12 cellular contexts compared by ENCODE assay signal in genomic region chr7:100696123-100696521, GRCh38. TPM values are rescaled to one million over a fixed set of nuclear protein-coding genes. Genes with fewer than 3 reads are reported as not detected.
A peak's percentile ranks its signal among the peaks of the same experiment; 100 is the strongest.
DNase-seq lines count a peak whose midpoint lies in the region; ATAC-seq and TF ChIP-seq lines count a peak whose summit lies in the region.
"Had no signal": no experiment of that assay in that cellular context is flagged by ENCODE, and none has a peak within 500 bp of the region (broad histone marks: within the 10 kb centered on the region; RNA-seq: fewer than 3 reads in every experiment).

No MANE protein-coding gene starts in this region.

- peak overlapping the region; percentile 16 for H3K27ac Mint-ChIP-seq in stimulated activated naive CD8-positive, alpha-beta T cell treated with anti-CD3 and anti-CD28 coated beads, Interleukin-15, Interleukin-2, amounts not matched to agents 100 ng/mL and 50 ng/mL, for 24 hours
- peak overlapping the region in 1 of 2 donors; percentile 44 for H3K27ac Mint-ChIP-seq in stimulated activated naive CD8-positive, alpha-beta T cell treated with anti-CD3 and anti-CD28 coated beads, Interleukin-15, amount 100 ng/mL, for 72 hours
- H3K27ac Mint-ChIP-seq in endothelial cell (ENCODE audit: unreplicated experiment) = no peak overlapping the region
- H3K27ac Mint-ChIP-seq in HFFc6 = no peak overlapping the region

- DNase-seq in stimulated activated naive CD8-positive, alpha-beta T cell treated with anti-CD3 and anti-CD28 coated beads, Interleukin-15, amount 100 ng/mL, for 72 hours = no peak
- DNase-seq in endothelial cell (ENCODE audit: low spot score) (no peak), HFFc6 (no peak), HuH-7 (ENCODE audit: low spot score) (no peak)
- DNase-seq in activated effector memory CD4-positive, alpha-beta T cell treated with anti-CD3 and anti-CD28 coated beads, Interleukin-2, amount 50 U/mL, for 16 hours = no peak
- DNase-seq: activated T-cell treated with anti-CD3 and anti-CD28 coated beads, Interleukin-2, amount 50 U/mL, for 1 hour; dorsolateral prefrontal cortex; NCI-H2081; NK-92 treated with Interleukin-12 subunit alpha and Interleukin-12 subunit beta, amount 100 ng/mL, for 24 hours had no signal

- H3K36me3 Mint-ChIP-seq in stimulated activated naive CD8-positive, alpha-beta T cell treated with anti-CD3 and anti-CD28 coated beads, Interleukin-15, Interleukin-2, amounts not matched to agents 100 ng/mL and 50 ng/mL, for 24 hours (ENCODE audit: low read depth) = peaks cover 5% of the 10 kb centered on the region
- H3K36me3 Mint-ChIP-seq in endothelial cell (ENCODE audit: low read depth, unreplicated experiment) (peaks cover 11% of the 10 kb centered on the region), HFFc6 (ENCODE audit: low read depth) (peaks cover 4% of the 10 kb centered on the region; the same call in 1 of the 2 replicates)

- H3K4me3 Mint-ChIP-seq in stimulated activated naive CD8-positive, alpha-beta T cell treated with anti-CD3 and anti-CD28 coated beads, Interleukin-15, Interleukin-2, amounts not matched to agents 100 ng/mL and 50 ng/mL, for 24 hours = peak overlapping the region; percentile 45
- H3K4me3 Mint-ChIP-seq in stimulated activated naive CD8-positive, alpha-beta T cell treated with anti-CD3 and anti-CD28 coated beads, Interleukin-15, amount 100 ng/mL, for 72 hours = peak overlapping the region in 1 of 2 donors; percentile 59
- H3K4me3 Mint-ChIP-seq in endothelial cell (ENCODE audit: unreplicated experiment) (peak overlapping the region; percentile 70), HFFc6 (no peak overlapping the region)

- ATAC-seq in stimulated activated naive CD8-positive, alpha-beta T cell treated with anti-CD3 and anti-CD28 coated beads, Interleukin-15, amount 100 ng/mL, for 72 hours = no peak

- H3K4me1 Mint-ChIP-seq in stimulated activated naive CD8-positive, alpha-beta T cell treated with anti-CD3 and anti-CD28 coated beads, Interleukin-15, Interleukin-2, amounts not matched to agents 100 ng/mL and 50 ng/mL, for 24 hours (ENCODE audit: low read depth) = peaks cover 32% of the 10 kb centered on the region
- peaks cover 38% of the 10 kb centered on the region for H3K4me1 Mint-ChIP-seq in stimulated activated naive CD8-positive, alpha-beta T cell treated with anti-CD3 and anti-CD28 coated beads, Interleukin-15, amount 100 ng/mL, for 72 hours
- H3K4me1 Mint-ChIP-seq in endothelial cell (ENCODE audit: unreplicated experiment) (peaks cover 24% of the 10 kb centered on the region), HFFc6 (ENCODE audit: low read depth) (peaks cover 20% of the 10 kb centered on the region)

- H3K9me3 Mint-ChIP-seq in stimulated activated naive CD8-positive, alpha-beta T cell treated with anti-CD3 and anti-CD28 coated beads, Interleukin-15, Interleukin-2, amounts not matched to agents 100 ng/mL and 50 ng/mL, for 24 hours = no peaks in the 10 kb centered on the region
- H3K9me3 Mint-ChIP-seq in stimulated activated naive CD8-positive, alpha-beta T cell treated with anti-CD3 and anti-CD28 coated beads, Interleukin-15, amount 100 ng/mL, for 72 hours = no peaks in the 10 kb centered on the region
- no peaks in the 10 kb centered on the region for H3K9me3 Mint-ChIP-seq in endothelial cell (ENCODE audit: unreplicated experiment)
- H3K9me3 Mint-ChIP-seq in HFFc6 = no peaks in the 10 kb centered on the region

- peaks cover 4% of the 10 kb centered on the region for H3K27me3 Mint-ChIP-seq in stimulated activated naive CD8-positive, alpha-beta T cell treated with anti-CD3 and anti-CD28 coated beads, Interleukin-15, Interleukin-2, amounts not matched to agents 100 ng/mL and 50 ng/mL, for 24 hours
- H3K27me3 Mint-ChIP-seq in stimulated activated naive CD8-positive, alpha-beta T cell treated with anti-CD3 and anti-CD28 coated beads, Interleukin-15, amount 100 ng/mL, for 72 hours = peaks cover 7% of the 10 kb centered on the region
- H3K27me3 Mint-ChIP-seq in endothelial cell (ENCODE audit: unreplicated experiment) = peaks cover 12% of the 10 kb centered on the region
- H3K27me3 Mint-ChIP-seq in HFFc6 (ENCODE audit: insufficient read depth) = peaks cover 3% of the 10 kb centered on the region; the same call in 1 of the 2 replicates

- no peak for TF ChIP-seq CTCF in endothelial cell (IDR thresholded peaks at IDR 0.05; ENCODE audit: unreplicated experiment)
- TF ChIP-seq CTCF in HFFc6 (IDR thresholded peaks at IDR 0.05) = no peak

RNA-seq across cellular contexts. Expression of gene GIGYF1, which starts 2.1 kb away (rescaled TPM):
- total RNA-seq in endothelial cell (ENCODE audit: unreplicated experiment) = 70.6 TPM
- 10 to 100 TPM; 17.7 to 21.8 (median 19.2) TPM for total RNA-seq in HFFc6 (2021; fragmentation: NEBNext Ultra II Directional; extraction: Animal tissue kit (Norgen Biotek cat#: 25700))

RNA-seq across cellular contexts. Expression of gene POP7, which starts 9.8 kb away (rescaled TPM):
- total RNA-seq in endothelial cell (ENCODE audit: unreplicated experiment) = 30.6 TPM
- 10 to 100 TPM; 30.2 to 42.2 (median 34.4) TPM for total RNA-seq in HFFc6 (2021; fragmentation: NEBNext Ultra II Directional; extraction: Animal tissue kit (Norgen Biotek cat#: 25700))

RNA-seq across cellular contexts. Expression of gene GNB2, which starts 22.6 kb away (rescaled TPM):
- 336 TPM for total RNA-seq in endothelial cell (ENCODE audit: unreplicated experiment)
- 100 to 1,000 TPM; 301 to 369 (median 322) TPM for total RNA-seq in HFFc6 (2021; fragmentation: NEBNext Ultra II Directional; extraction: Animal tissue kit (Norgen Biotek cat#: 25700))

RNA-seq across cellular contexts. Expression of gene EPO, which starts 24.1 kb away (rescaled TPM):
- total RNA-seq in endothelial cell (ENCODE audit: unreplicated experiment) = 0.33 TPM
- not detected for total RNA-seq in HFFc6 (2021; fragmentation: NEBNext Ultra II Directional; extraction: Animal tissue kit (Norgen Biotek cat#: 25700))
- total RNA-seq: SJSA1 had no signal

RNA-seq across cellular contexts. Expression of gene ZAN, which starts 37.3 kb away (rescaled TPM):
- 0.05 TPM for total RNA-seq in endothelial cell (ENCODE audit: unreplicated experiment)
- total RNA-seq in HFFc6 (2021; fragmentation: NEBNext Ultra II Directional; extraction: Animal tissue kit (Norgen Biotek cat#: 25700)) = not detected
- total RNA-seq: dorsolateral prefrontal cortex, LHCN-M2, SJSA1 had no signal
